Comparison of ENCODE assay signal across 12 cellular contexts in genomic region chr1:59640851-59641250, GRCh38.
DNase-seq lines count a peak whose midpoint lies in the region; ATAC-seq and TF ChIP-seq lines count a peak whose summit lies in the region.
"Had no signal": no experiment of that assay in that cellular context is flagged by ENCODE, and none has a peak within 500 bp of the region (broad histone marks: within the 10 kb centered on the region; RNA-seq: fewer than 3 reads in every experiment).

No MANE protein-coding gene starts in this region.

- H3K27ac ChIP-seq in left ventricle myocardium inferior (replicated peaks) (no peak overlapping the region), A673 (ENCODE audit: low read depth, low read length, poor library complexity, severe bottlenecking) (no peak overlapping the region)
- H3K27ac ChIP-seq: C4-2B had no signal

- H3K4me3 ChIP-seq in cardiac fibroblast (replicated peaks in 1 of 2; ENCODE audit: low read depth in 2 of 2, low read length in 2 of 2) (no peak overlapping the region), left ventricle myocardium inferior (no peak overlapping the region), A673 (ENCODE audit: low read depth, low read length, poor library complexity, severe bottlenecking) (no peak overlapping the region)
- H3K4me3 ChIP-seq: HAP-1 had no signal

- POLR2A ChIA-PET in A673 (lab: Charles Lee; ENCODE audit: low non-redundant PET): no interaction called here

- no peak for TF ChIP-seq CTCF in cardiac fibroblast (IDR thresholded peaks at IDR 0.05; ENCODE audit: low read depth, low read length)
- no peak for TF ChIP-seq CTCF in left ventricle myocardium inferior (IDR thresholded peaks at IDR 0.05; ENCODE audit: borderline replicate concordance)
- TF ChIP-seq CTCF in nephron progenitor cell (IDR thresholded peaks at IDR 0.05): no peak
- no peak for TF ChIP-seq CTCF in A673 (conservative IDR thresholded peaks at IDR 0.05; ENCODE audit: low read depth, low read length)

- H3K9me3 ChIP-seq in left ventricle myocardium inferior (replicated peaks) (no peaks in the 10 kb centered on the region), A673 (ENCODE audit: low read depth, low read length, poor library complexity, severe bottlenecking) (no peaks in the 10 kb centered on the region)
- H3K9me3 ChIP-seq: BE2C, HAP-1 had no signal

- peaks cover 42% of the 10 kb centered on the region for H3K4me1 Mint-ChIP-seq in nephron progenitor cell
- H3K4me1 Mint-ChIP-seq in activated T-helper 2 cell treated with anti-CD3 and anti-CD28 coated beads, Interferon-gamma antibody, Interleukin-2, Interleukin-4, amounts not matched to agents 10 μg/mL and 5 μg/mL and 100 μg/mL, durations not matched to agents 14 hours and 24 hours and 36 hours (ENCODE audit: low read depth): no peaks in the 10 kb centered on the region

- no peak overlapping the region for H3K4me3 Mint-ChIP-seq in nephron progenitor cell
- H3K4me3 Mint-ChIP-seq in activated T-helper 2 cell treated with anti-CD3 and anti-CD28 coated beads, Interferon-gamma antibody, Interleukin-2, Interleukin-4, amounts not matched to agents 10 μg/mL and 5 μg/mL and 100 μg/mL, durations not matched to agents 14 hours and 24 hours and 36 hours (ENCODE audit: low read depth): no peak overlapping the region
- H3K4me3 Mint-ChIP-seq: CD4-positive, alpha-beta memory T cell had no signal

- ATAC-seq in GM19023 (IDR thresholded peaks at IDR 0.05; ENCODE audit: unreplicated experiment): no peak

- peaks cover 12% of the 10 kb centered on the region for H3K36me3 Mint-ChIP-seq in nephron progenitor cell (ENCODE audit: low read depth)
- H3K36me3 Mint-ChIP-seq in activated T-helper 2 cell treated with anti-CD3 and anti-CD28 coated beads, Interferon-gamma antibody, Interleukin-2, Interleukin-4, amounts not matched to agents 10 μg/mL and 5 μg/mL and 100 μg/mL, durations not matched to agents 14 hours and 24 hours and 36 hours (ENCODE audit: low read depth): no peaks in the 10 kb centered on the region
- H3K36me3 Mint-ChIP-seq: CD4-positive, alpha-beta memory T cell had no signal

- CTCF ChIA-PET in A673 (lab: Charles Lee): no interaction called here

- no peaks in the 10 kb centered on the region for H3K27me3 ChIP-seq in left ventricle myocardium inferior (ENCODE audit: low read depth)
- H3K27me3 ChIP-seq in A673 (replicated peaks; ENCODE audit: insufficient read depth, low read depth, low read length, poor library complexity): no peaks in the 10 kb centered on the region
- H3K27me3 ChIP-seq: BE2C had no signal

- no TSS peak for BruUV-seq in A673 (replicated peaks; lab: Mats Ljungman, UMichigan)

- H3K27me3 Mint-ChIP-seq in nephron progenitor cell (ENCODE audit: low read depth, poor library complexity): peaks cover 3% of the 10 kb centered on the region
- no peaks in the 10 kb centered on the region for H3K27me3 Mint-ChIP-seq in activated T-helper 2 cell treated with anti-CD3 and anti-CD28 coated beads, Interferon-gamma antibody, Interleukin-2, Interleukin-4, amounts not matched to agents 10 μg/mL and 5 μg/mL and 100 μg/mL, durations not matched to agents 14 hours and 24 hours and 36 hours (ENCODE audit: low read depth)
- H3K27me3 Mint-ChIP-seq: CD4-positive, alpha-beta memory T cell had no signal

- intact Hi-C loops in left ventricle myocardium inferior (cut with micrococcal nuclease) (no loop called here), A673 (cut with micrococcal nuclease; ENCODE audit: unreplicated experiment) (no loop called here)
- intact Hi-C loops in activated T-helper 2 cell treated with anti-CD3 and anti-CD28 coated beads, Interferon-gamma antibody, Interleukin-2, Interleukin-4, amounts not matched to agents 10 μg/mL and 5 μg/mL and 100 μg/mL, durations not matched to agents 14 hours and 24 hours and 36 hours (cut with micrococcal nuclease): no loop called here

- H3K27ac Mint-ChIP-seq in nephron progenitor cell: peak overlapping the region; percentile 38
- no peak overlapping the region for H3K27ac Mint-ChIP-seq in activated T-helper 2 cell treated with anti-CD3 and anti-CD28 coated beads, Interferon-gamma antibody, Interleukin-2, Interleukin-4, amounts not matched to agents 10 μg/mL and 5 μg/mL and 100 μg/mL, durations not matched to agents 14 hours and 24 hours and 36 hours
- H3K27ac Mint-ChIP-seq: CD4-positive, alpha-beta memory T cell had no signal

- H3K36me3 ChIP-seq in left ventricle myocardium inferior: no peaks in the 10 kb centered on the region
- no peaks in the 10 kb centered on the region for H3K36me3 ChIP-seq in A673 (ENCODE audit: insufficient read depth, low read length, poor library complexity, severe bottlenecking)
- H3K36me3 ChIP-seq: BE2C, HAP-1 had no signal

- DNase-seq in amniotic epithelial cell (ENCODE audit: low read depth): peak; percentile 47
- peak; percentile 17 to 26 for DNase-seq in cardiac fibroblast (ENCODE audit: low read depth in 2 of 2)
- peak; percentile 66 for DNase-seq in left ventricle myocardium inferior
- no peak for DNase-seq in nephron progenitor cell
- DNase-seq in activated T-helper 2 cell treated with anti-CD3 and anti-CD28 coated beads, Interferon-gamma antibody, Interleukin-2, Interleukin-4, amounts not matched to agents 10 μg/mL and 5 μg/mL and 100 μg/mL, durations not matched to agents 14 hours and 24 hours and 36 hours (ENCODE audit: low spot score): no peak
- DNase-seq in A673 (ENCODE audit: low spot score): no peak
- DNase-seq: BE2C; CD4-positive, alpha-beta memory T cell; DMS79 had no signal

- H3K4me1 ChIP-seq in left ventricle myocardium inferior (no peaks in the 10 kb centered on the region), A673 (ENCODE audit: insufficient read depth, low read length, poor library complexity, severe bottlenecking) (peaks cover 3% of the 10 kb centered on the region)
- H3K4me1 ChIP-seq: BE2C, HAP-1 had no signal

- H3K9me3 Mint-ChIP-seq in nephron progenitor cell: no peaks in the 10 kb centered on the region
- no peaks in the 10 kb centered on the region for H3K9me3 Mint-ChIP-seq in activated T-helper 2 cell treated with anti-CD3 and anti-CD28 coated beads, Interferon-gamma antibody, Interleukin-2, Interleukin-4, amounts not matched to agents 10 μg/mL and 5 μg/mL and 100 μg/mL, durations not matched to agents 14 hours and 24 hours and 36 hours
- H3K9me3 Mint-ChIP-seq: CD4-positive, alpha-beta memory T cell had no signal

Comparison
In these comparisons a context has a peak if more than half of its experiments do, and no peak if none do; other contexts are left out.
1. DNase-seq: peak in amniotic epithelial cell (single experiment), cardiac fibroblast (2 of 2) and left ventricle myocardium inferior (single experiment); none in nephron progenitor cell (single experiment), activated T-helper 2 cell treated with anti-CD3 and anti-CD28 coated beads, Interferon-gamma antibody, Interleukin-2, Interleukin-4, amounts not matched to agents 10 μg/mL and 5 μg/mL and 100 μg/mL, durations not matched to agents 14 hours and 24 hours and 36 hours (single experiment) and A673 (single experiment).